In genomic region chrX:40543661-40544328, GRCh38 we compare ENCODE assay signal across 1 cellular context.
TF ChIP-seq lines count a peak whose summit lies in the region.

No MANE protein-coding gene starts in this region.

TF ChIP-seq in GM12878, 131 proteins besides CTCF, POLR2A, EP300 and RAD21 (continued from another document):
- TF ChIP-seq EZH2 (IDR thresholded peaks at IDR 0.05; ENCODE audit: borderline replicate concordance, control insufficient read depth, low read depth, low read length) (no peak), RB1 (IDR thresholded peaks at IDR 0.05; ENCODE audit: borderline replicate concordance) (no peak), HSF1 (IDR thresholded peaks at IDR 0.05; ENCODE audit: low read depth, low read length) (no peak), ZNF274 (IDR thresholded peaks at IDR 0.05; ENCODE audit: insufficient read depth, insufficient read length) (no peak), SUPT20H (IDR thresholded peaks at IDR 0.05; ENCODE audit: borderline replicate concordance, control insufficient read depth, low read depth, low read length) (no peak), ZNF384 (IDR thresholded peaks at IDR 0.05; ENCODE audit: borderline replicate concordance, low read depth, low read length) (no peak), USF1 (IDR thresholded peaks at IDR 0.05; ENCODE audit: borderline replicate concordance, extremely low read length, insufficient read depth, low read depth, low read length) (no peak), JUNB (IDR thresholded peaks at IDR 0.05) (no peak), EGR1 (IDR thresholded peaks at IDR 0.05; ENCODE audit: borderline replicate concordance in 1 of 2, low read depth in 2 of 2, low read length in 2 of 2) (no peak), KDM1A (IDR thresholded peaks at IDR 0.05; ENCODE audit: borderline replicate concordance) (no peak), NR2C1 (IDR thresholded peaks at IDR 0.05) (no peak), ZNF207 (IDR thresholded peaks at IDR 0.05; ENCODE audit: borderline replicate concordance) (no peak), IKZF1 (conservative IDR thresholded peaks at IDR 0.05) (peak; percentile 44; the same call in 1 of the 2 replicates), PAX5 (IDR thresholded peaks at IDR 0.05; ENCODE audit: borderline replicate concordance, low read depth, low read length) (no peak), YBX1 (IDR thresholded peaks at IDR 0.05) (0 out of 2 replicates have a peak, but pooled peaks have one; percentile 30), TCF7 (IDR thresholded peaks at IDR 0.05; ENCODE audit: borderline replicate concordance) (no peak), BHLHE40 (IDR thresholded peaks at IDR 0.05; ENCODE audit: borderline replicate concordance in 1 of 2, low read depth in 2 of 2, low read length in 1 of 2) (no peak), ASH2L (IDR thresholded peaks at IDR 0.05; ENCODE audit: borderline replicate concordance, low read depth) (no peak), JUND (IDR thresholded peaks at IDR 0.05; ENCODE audit: low read depth, low read length) (no peak), GABPA (IDR thresholded peaks at IDR 0.05; ENCODE audit: low read depth) (no peak), NRF1 (conservative IDR thresholded peaks at IDR 0.05; ENCODE audit: low read depth, low read length) (no peak), RELA (IDR thresholded peaks at IDR 0.05; ENCODE audit: borderline replicate concordance, partially characterized antibody) (no peak), TBL1XR1 (IDR thresholded peaks at IDR 0.05; ENCODE audit: low read depth, low read length) (no peak), BMI1 (IDR thresholded peaks at IDR 0.05; ENCODE audit: borderline replicate concordance) (no peak), ESRRA (IDR thresholded peaks at IDR 0.05; ENCODE audit: low read length) (no peak), RCOR1 (conservative IDR thresholded peaks at IDR 0.05; ENCODE audit: low read depth, low read length) (no peak), WRNIP1 (IDR thresholded peaks at IDR 0.05; ENCODE audit: borderline replicate concordance, low read depth, low read length) (no peak), ZNF24 (IDR thresholded peaks at IDR 0.05) (no peak), LARP7 (IDR thresholded peaks at IDR 0.05) (no peak), IKZF2 (IDR thresholded peaks at IDR 0.05) (0 out of 4 replicates have a peak, but pooled peaks of 1 of the 2 experiments have one; percentile 19), USF2 (IDR thresholded peaks at IDR 0.05; ENCODE audit: borderline replicate concordance, low read depth, low read length) (no peak), SMC3 (IDR thresholded peaks at IDR 0.05; ENCODE audit: borderline replicate concordance, low read length) (peak; percentile 81; the same call in 1 of the 2 replicates)
- TF ChIP-seq, protein P1, sequence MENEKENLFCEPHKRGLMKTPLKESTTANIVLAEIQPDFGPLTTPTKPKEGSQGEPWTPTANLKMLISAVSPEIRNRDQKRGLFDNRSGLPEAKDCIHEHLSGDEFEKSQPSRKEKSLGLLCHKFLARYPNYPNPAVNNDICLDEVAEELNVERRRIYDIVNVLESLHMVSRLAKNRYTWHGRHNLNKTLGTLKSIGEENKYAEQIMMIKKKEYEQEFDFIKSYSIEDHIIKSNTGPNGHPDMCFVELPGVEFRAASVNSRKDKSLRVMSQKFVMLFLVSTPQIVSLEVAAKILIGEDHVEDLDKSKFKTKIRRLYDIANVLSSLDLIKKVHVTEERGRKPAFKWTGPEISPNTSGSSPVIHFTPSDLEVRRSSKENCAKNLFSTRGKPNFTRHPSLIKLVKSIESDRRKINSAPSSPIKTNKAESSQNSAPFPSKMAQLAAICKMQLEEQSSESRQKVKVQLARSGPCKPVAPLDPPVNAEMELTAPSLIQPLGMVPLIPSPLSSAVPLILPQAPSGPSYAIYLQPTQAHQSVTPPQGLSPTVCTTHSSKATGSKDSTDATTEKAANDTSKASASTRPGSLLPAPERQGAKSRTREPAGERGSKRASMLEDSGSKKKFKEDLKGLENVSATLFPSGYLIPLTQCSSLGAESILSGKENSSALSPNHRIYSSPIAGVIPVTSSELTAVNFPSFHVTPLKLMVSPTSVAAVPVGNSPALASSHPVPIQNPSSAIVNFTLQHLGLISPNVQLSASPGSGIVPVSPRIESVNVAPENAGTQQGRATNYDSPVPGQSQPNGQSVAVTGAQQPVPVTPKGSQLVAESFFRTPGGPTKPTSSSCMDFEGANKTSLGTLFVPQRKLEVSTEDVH (IDR thresholded peaks at IDR 0.05; ENCODE audit: low read depth, partially characterized antibody) = no peak
- TF ChIP-seq, protein P2, sequence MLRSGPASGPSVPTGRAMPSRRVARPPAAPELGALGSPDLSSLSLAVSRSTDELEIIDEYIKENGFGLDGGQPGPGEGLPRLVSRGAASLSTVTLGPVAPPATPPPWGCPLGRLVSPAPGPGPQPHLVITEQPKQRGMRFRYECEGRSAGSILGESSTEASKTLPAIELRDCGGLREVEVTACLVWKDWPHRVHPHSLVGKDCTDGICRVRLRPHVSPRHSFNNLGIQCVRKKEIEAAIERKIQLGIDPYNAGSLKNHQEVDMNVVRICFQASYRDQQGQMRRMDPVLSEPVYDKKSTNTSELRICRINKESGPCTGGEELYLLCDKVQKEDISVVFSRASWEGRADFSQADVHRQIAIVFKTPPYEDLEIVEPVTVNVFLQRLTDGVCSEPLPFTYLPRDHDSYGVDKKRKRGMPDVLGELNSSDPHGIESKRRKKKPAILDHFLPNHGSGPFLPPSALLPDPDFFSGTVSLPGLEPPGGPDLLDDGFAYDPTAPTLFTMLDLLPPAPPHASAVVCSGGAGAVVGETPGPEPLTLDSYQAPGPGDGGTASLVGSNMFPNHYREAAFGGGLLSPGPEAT (IDR thresholded peaks at IDR 0.05; ENCODE audit: low read depth) = peak; percentile 29; the same call in 1 of the 2 replicates
- TF ChIP-seq, protein P3, sequence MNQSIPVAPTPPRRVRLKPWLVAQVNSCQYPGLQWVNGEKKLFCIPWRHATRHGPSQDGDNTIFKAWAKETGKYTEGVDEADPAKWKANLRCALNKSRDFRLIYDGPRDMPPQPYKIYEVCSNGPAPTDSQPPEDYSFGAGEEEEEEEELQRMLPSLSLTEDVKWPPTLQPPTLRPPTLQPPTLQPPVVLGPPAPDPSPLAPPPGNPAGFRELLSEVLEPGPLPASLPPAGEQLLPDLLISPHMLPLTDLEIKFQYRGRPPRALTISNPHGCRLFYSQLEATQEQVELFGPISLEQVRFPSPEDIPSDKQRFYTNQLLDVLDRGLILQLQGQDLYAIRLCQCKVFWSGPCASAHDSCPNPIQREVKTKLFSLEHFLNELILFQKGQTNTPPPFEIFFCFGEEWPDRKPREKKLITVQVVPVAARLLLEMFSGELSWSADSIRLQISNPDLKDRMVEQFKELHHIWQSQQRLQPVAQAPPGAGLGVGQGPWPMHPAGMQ (IDR thresholded peaks at IDR 0.05; ENCODE audit: borderline replicate concordance) = no peak
- TF ChIP-seq, protein P4, sequence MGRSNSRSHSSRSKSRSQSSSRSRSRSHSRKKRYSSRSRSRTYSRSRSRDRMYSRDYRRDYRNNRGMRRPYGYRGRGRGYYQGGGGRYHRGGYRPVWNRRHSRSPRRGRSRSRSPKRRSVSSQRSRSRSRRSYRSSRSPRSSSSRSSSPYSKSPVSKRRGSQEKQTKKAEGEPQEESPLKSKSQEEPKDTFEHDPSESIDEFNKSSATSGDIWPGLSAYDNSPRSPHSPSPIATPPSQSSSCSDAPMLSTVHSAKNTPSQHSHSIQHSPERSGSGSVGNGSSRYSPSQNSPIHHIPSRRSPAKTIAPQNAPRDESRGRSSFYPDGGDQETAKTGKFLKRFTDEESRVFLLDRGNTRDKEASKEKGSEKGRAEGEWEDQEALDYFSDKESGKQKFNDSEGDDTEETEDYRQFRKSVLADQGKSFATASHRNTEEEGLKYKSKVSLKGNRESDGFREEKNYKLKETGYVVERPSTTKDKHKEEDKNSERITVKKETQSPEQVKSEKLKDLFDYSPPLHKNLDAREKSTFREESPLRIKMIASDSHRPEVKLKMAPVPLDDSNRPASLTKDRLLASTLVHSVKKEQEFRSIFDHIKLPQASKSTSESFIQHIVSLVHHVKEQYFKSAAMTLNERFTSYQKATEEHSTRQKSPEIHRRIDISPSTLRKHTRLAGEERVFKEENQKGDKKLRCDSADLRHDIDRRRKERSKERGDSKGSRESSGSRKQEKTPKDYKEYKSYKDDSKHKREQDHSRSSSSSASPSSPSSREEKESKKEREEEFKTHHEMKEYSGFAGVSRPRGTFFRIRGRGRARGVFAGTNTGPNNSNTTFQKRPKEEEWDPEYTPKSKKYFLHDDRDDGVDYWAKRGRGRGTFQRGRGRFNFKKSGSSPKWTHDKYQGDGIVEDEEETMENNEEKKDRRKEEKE (IDR thresholded peaks at IDR 0.05) = no peak
- TF ChIP-seq, protein P5, sequence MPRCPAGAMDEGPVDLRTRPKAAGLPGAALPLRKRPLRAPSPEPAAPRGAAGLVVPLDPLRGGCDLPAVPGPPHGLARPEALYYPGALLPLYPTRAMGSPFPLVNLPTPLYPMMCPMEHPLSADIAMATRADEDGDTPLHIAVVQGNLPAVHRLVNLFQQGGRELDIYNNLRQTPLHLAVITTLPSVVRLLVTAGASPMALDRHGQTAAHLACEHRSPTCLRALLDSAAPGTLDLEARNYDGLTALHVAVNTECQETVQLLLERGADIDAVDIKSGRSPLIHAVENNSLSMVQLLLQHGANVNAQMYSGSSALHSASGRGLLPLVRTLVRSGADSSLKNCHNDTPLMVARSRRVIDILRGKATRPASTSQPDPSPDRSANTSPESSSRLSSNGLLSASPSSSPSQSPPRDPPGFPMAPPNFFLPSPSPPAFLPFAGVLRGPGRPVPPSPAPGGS (IDR thresholded peaks at IDR 0.05; ENCODE audit: borderline replicate concordance, insufficient read depth, low read depth, low read length, poor library complexity, severe bottlenecking) = no peak
- TF ChIP-seq, protein P6, sequence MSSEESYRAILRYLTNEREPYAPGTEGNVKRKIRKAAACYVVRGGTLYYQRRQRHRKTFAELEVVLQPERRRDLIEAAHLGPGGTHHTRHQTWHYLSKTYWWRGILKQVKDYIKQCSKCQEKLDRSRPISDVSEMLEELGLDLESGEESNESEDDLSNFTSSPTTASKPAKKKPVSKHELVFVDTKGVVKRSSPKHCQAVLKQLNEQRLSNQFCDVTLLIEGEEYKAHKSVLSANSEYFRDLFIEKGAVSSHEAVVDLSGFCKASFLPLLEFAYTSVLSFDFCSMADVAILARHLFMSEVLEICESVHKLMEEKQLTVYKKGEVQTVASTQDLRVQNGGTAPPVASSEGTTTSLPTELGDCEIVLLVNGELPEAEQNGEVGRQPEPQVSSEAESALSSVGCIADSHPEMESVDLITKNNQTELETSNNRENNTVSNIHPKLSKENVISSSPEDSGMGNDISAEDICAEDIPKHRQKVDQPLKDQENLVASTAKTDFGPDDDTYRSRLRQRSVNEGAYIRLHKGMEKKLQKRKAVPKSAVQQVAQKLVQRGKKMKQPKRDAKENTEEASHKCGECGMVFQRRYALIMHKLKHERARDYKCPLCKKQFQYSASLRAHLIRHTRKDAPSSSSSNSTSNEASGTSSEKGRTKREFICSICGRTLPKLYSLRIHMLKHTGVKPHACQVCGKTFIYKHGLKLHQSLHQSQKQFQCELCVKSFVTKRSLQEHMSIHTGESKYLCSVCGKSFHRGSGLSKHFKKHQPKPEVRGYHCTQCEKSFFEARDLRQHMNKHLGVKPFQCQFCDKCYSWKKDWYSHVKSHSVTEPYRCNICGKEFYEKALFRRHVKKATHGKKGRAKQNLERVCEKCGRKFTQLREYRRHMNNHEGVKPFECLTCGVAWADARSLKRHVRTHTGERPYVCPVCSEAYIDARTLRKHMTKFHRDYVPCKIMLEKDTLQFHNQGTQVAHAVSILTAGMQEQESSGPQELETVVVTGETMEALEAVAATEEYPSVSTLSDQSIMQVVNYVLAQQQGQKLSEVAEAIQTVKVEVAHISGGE (CRISPR knock-in tag; IDR thresholded peaks at IDR 0.05) = no peak
